Comparison of ENCODE assay signal across 6 cellular contexts in genomic region chr10:92130622-92131270, GRCh38.
"Had no signal": no experiment of that assay in that cellular context is flagged by ENCODE, and none has a peak within 500 bp of the region (broad histone marks: within the 10 kb centered on the region; RNA-seq: fewer than 3 reads in every experiment).

No MANE protein-coding gene starts in this region.

- H3K27me3 Mint-ChIP-seq: IgD-negative memory B cell had no signal

- H3K4me3 Mint-ChIP-seq: H9, IgD-negative memory B cell had no signal

- H3K9ac ChIP-seq: GM23248 had no signal

- DNase-seq: GM23248, GOT3, H9, HCEC 1CT, KBM-7 had no signal

- H3K9me3 Mint-ChIP-seq: H9 had no signal

- H3K4me3 ChIP-seq: GM23248 had no signal

- H3K27ac ChIP-seq: GM23248 had no signal

- H3K4me1 Mint-ChIP-seq: H9 had no signal

- H3K27ac Mint-ChIP-seq: H9, IgD-negative memory B cell had no signal
